ENCODE assay signal across 23 cellular contexts in genomic region chr7:41415473-41416207, GRCh38.
A peak's percentile ranks its signal among the peaks of the same experiment; 100 is the strongest.
DNase-seq lines count a peak whose midpoint lies in the region; ATAC-seq, FAIRE-seq and TF ChIP-seq lines count a peak whose summit lies in the region.
"Had no signal": no experiment of that assay in that cellular context is flagged by ENCODE, and none has a peak within 500 bp of the region (broad histone marks: within the 10 kb centered on the region; RNA-seq: fewer than 3 reads in every experiment).

No MANE protein-coding gene starts in this region.

- H3F3A ChIP-seq in GM23248 (ENCODE audit: insufficient read depth) = peaks cover 7% of the 10 kb centered on the region; the same call in 1 of the 2 replicates

- no peak for FAIRE-seq in bronchial epithelial cell (lab: Jason Lieb, UNC)
- FAIRE-seq: GM12891 had no signal

- DNase-seq in GM23248 = no peak
- DNase-seq in bronchial epithelial cell (ENCODE audit: low read depth) = peak; percentile 75
- DNase-seq in foreskin keratinocyte = peak in 1 of 2 donors; percentile 65
- peak in 1 of 3 donors; percentile 67 for DNase-seq in right lobe of liver
- DNase-seq in stimulated activated CD4-positive, alpha-beta T cell treated with anti-CD3 and anti-CD28 coated beads, Interleukin-4, amount 100 ng/mL, for 1 hour = no peak
- no peak for DNase-seq in NCI-H69 (lab: John Stamatoyannopoulos, UW)
- DNase-seq: 8988T; C1 segment of cervical spinal cord; Calu3; CD8-positive, alpha-beta memory T cell; H7; HFFc6; KBM-7; NCI-H1092 treated with DMSO at 0.1 percent for 48 hours; NCI-H1436 treated with DMSO at 0.1 percent for 48 hours; NCI-H2029; NCI-H345; NCI-H524; NCI-H82; SJCRH30 had no signal

- H3K36me3 ChIP-seq in GM23248 (ENCODE audit: low read depth) (0 out of 2 replicates have a peak, but pooled peaks cover 4% of the 10 kb centered on the region), bronchial epithelial cell (ENCODE audit: control insufficient read depth, insufficient read depth, low read length) (no peaks in the 10 kb centered on the region), right lobe of liver (no peaks in the 10 kb centered on the region)
- H3K36me3 ChIP-seq: SJCRH30 had no signal

- no peak for TF ChIP-seq CTCF in bronchial epithelial cell (IDR thresholded peaks at IDR 0.05; ENCODE audit: insufficient read depth, low read length, severe bottlenecking)
- no peak for TF ChIP-seq CTCF in foreskin keratinocyte (conservative IDR thresholded peaks at IDR 0.05)
- TF ChIP-seq CTCF in right lobe of liver (IDR thresholded peaks at IDR 0.05) = no peak

- H3K27ac ChIP-seq in GM23248 = no peak overlapping the region
- H3K27ac ChIP-seq in foreskin keratinocyte = peak overlapping the region; percentile 48
- H3K27ac ChIP-seq in right lobe of liver = peak overlapping the region in 2 of 3 donors; percentile 49 to 71
- H3K27ac ChIP-seq: SJCRH30 had no signal

- in situ Hi-C loops in GM23248 (cut with MboI) = no loop called here

- H3K9me3 ChIP-seq in GM23248 (ENCODE audit: low read depth) (peaks cover 2% of the 10 kb centered on the region), right lobe of liver (no peaks in the 10 kb centered on the region)
- H3K9me3 ChIP-seq: SJCRH30 had no signal

- H3K79me2 ChIP-seq in GM23248 (ENCODE audit: insufficient read depth) = no peaks in the 10 kb centered on the region

- H3K4me1 ChIP-seq in GM23248 (ENCODE audit: insufficient read depth) = peaks cover 6% of the 10 kb centered on the region; the same call in 1 of the 2 replicates
- peaks cover 16% of the 10 kb centered on the region for H3K4me1 ChIP-seq in foreskin keratinocyte
- peaks cover 0 to 38% (median 19%) of the 10 kb centered on the region in 4 donors for H3K4me1 ChIP-seq in right lobe of liver
- H3K4me1 ChIP-seq: SJCRH30 had no signal

- 0 out of 2 replicates have a peak overlapping the region, but pooled peaks have one; percentile 10 for H2AFZ ChIP-seq in GM23248

- intact Hi-C loops in right lobe of liver (cut with DNase I) = no loop called here

- 78 to 79% methylated on average over 5 of the region's 5 CpGs for WGBS in GM23248 (ENCODE audit: low coverage in 1 of 2, low lambda C conversion rate in 2 of 2, missing lambda C conversion rate in 2 of 2), 2 experiments
- 43% methylated on average over 5 of the region's 5 CpGs for WGBS in right lobe of liver (ENCODE audit: insufficient coverage, low coverage, low lambda C conversion rate, missing lambda C conversion rate)

- H3K4me2 ChIP-seq in GM23248 (ENCODE audit: unreplicated experiment) = peak overlapping the region; percentile 11

- H3K4me3 ChIP-seq in GM23248 = no peak overlapping the region
- no peak overlapping the region for H3K4me3 ChIP-seq in bronchial epithelial cell (ENCODE audit: low read depth, low read length)
- H3K4me3 ChIP-seq in right lobe of liver = no peak overlapping the region
- H3K4me3 ChIP-seq: SJCRH30 had no signal

- no peak overlapping the region for H3K9ac ChIP-seq in GM23248

- no peaks in the 10 kb centered on the region for H4K20me1 ChIP-seq in GM23248 (ENCODE audit: insufficient read depth)

- no peaks in the 10 kb centered on the region for H3K9me2 ChIP-seq in GM23248 (ENCODE audit: insufficient read depth)

- ATAC-seq in foreskin keratinocyte (no peak), right lobe of liver (peak; percentile 81 to 96 (median 85)), HG03460 (IDR thresholded peaks at IDR 0.05; ENCODE audit: unreplicated experiment) (no peak)
- ATAC-seq: Panc1 had no signal

- H3K27me3 ChIP-seq in GM23248 (replicated peaks; ENCODE audit: insufficient read depth) (no peaks in the 10 kb centered on the region), bronchial epithelial cell (ENCODE audit: control insufficient read depth, insufficient read depth, low read length) (no peaks in the 10 kb centered on the region), foreskin keratinocyte (no peaks in the 10 kb centered on the region), right lobe of liver (no peaks in the 10 kb centered on the region)
- H3K27me3 ChIP-seq: SJCRH30 had no signal

- no peak for TF ChIP-seq POLR2A in right lobe of liver (IDR thresholded peaks at IDR 0.05)

Comparison
In these comparisons a context has a peak if more than half of its experiments do, and no peak if none do; other contexts are left out.
1. ATAC-seq: peak in right lobe of liver (4 of 4); none in foreskin keratinocyte (single experiment) and HG03460 (single experiment).